In the genomic region with DNA sequence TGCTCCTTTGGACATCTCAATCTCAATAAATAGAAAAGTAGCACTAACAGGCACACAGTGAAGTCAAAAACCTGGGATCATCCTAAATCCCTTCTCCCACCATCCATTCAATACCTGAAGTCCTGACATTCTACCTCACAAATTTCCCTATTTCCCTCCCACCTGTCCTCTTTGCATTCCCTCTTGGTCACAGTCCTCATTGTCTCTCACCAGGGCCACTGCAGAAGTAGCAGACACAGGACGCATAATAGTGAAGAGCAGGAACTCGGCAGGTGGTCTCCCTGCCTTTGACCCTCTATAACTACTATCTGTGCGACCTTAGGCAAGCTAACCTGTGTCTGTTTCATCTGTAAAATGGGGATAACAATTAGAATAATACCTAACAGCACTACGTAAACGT, we compare ENCODE assay signal across 26 cellular contexts. TPM values are rescaled to one million over a fixed set of nuclear protein-coding genes. Genes with fewer than 3 reads are reported as not detected.
DNase-seq lines count a peak whose midpoint lies in the region; ATAC-seq and TF ChIP-seq lines count a peak whose summit lies in the region.
"Had no signal": no experiment of that assay in that cellular context is flagged by ENCODE, and none has a peak within 500 bp of the region (broad histone marks: within the 10 kb centered on the region; RNA-seq: fewer than 3 reads in every experiment).

No MANE protein-coding gene starts in this region.

- no peak overlapping the region for H2AFZ ChIP-seq in H9 (ENCODE audit: low read length)

- no peaks in the 10 kb centered on the region for H3K36me3 ChIP-seq in CD4-positive, alpha-beta memory T cell (ENCODE audit: insufficient read depth, low read length)
- peaks cover 0 to 5% (median 0%) of the 10 kb centered on the region in 3 experiments for H3K36me3 ChIP-seq in naive thymus-derived CD4-positive, alpha-beta T cell (ENCODE audit: control insufficient read depth in 2 of 3, insufficient read depth in 3 of 3, low read length in 3 of 3)
- H3K36me3 ChIP-seq: prostate gland had no signal

- CTCF ChIA-PET in CD4-positive, alpha-beta memory T cell (lab: Charles Lee; ENCODE audit: partially characterized antibody) = no interaction called here
- CTCF ChIA-PET in naive thymus-derived CD4-positive, alpha-beta T cell (lab: Charles Lee) = no interaction called here

- no peaks in the 10 kb centered on the region; the same call in 1 of the 2 replicates for H3K79me2 ChIP-seq in H9 (ENCODE audit: insufficient read depth, low read length)

- no peak overlapping the region for H3T11ph ChIP-seq in H9 (ENCODE audit: low read length)

- H2BK15ac ChIP-seq in H9 (ENCODE audit: low read depth, low read length) = no peak overlapping the region

- H2AK5ac ChIP-seq in H9 (ENCODE audit: insufficient read length, low read length) = no peak overlapping the region

- H3K27ac ChIP-seq in CD4-positive, alpha-beta memory T cell (ENCODE audit: low read depth, low read length) = no peak overlapping the region
- H3K27ac ChIP-seq in H9 (ENCODE audit: insufficient read length, low read depth, low read length) = no peak overlapping the region
- no peak overlapping the region for H3K27ac ChIP-seq in naive thymus-derived CD4-positive, alpha-beta T cell (ENCODE audit: low read depth, low read length)
- H3K27ac ChIP-seq: prostate gland had no signal

- H2BK120ac ChIP-seq in H9 (ENCODE audit: low read depth, low read length, poor library complexity, severe bottlenecking) = no peak overlapping the region

- H4K20me1 ChIP-seq in H9 (ENCODE audit: control insufficient read depth, insufficient read depth, insufficient read length) = no peaks in the 10 kb centered on the region

- no peak overlapping the region for H3K4me2 ChIP-seq in H9 (ENCODE audit: insufficient read depth, insufficient read length, low read length)

- H3K4me3 Mint-ChIP-seq in CD4-positive, alpha-beta memory T cell = peak overlapping the region in 1 of 8 donors; percentile 18
- peak overlapping the region in 1 of 2 experiments; percentile 12; a peak in 2 of 5 replicates for H3K4me3 Mint-ChIP-seq in H9
- no peak overlapping the region for H3K4me3 Mint-ChIP-seq in activated naive CD8-positive, alpha-beta T cell treated with anti-CD3 and anti-CD28 coated beads for 36 hours
- peak overlapping the region in 5 of 10 donors; percentile 3 to 54 (median 32) for H3K4me3 Mint-ChIP-seq in naive thymus-derived CD4-positive, alpha-beta T cell
- H3K4me3 Mint-ChIP-seq: nephron progenitor cell had no signal

- H3K4me1 Mint-ChIP-seq in CD4-positive, alpha-beta memory T cell = peaks cover 49 to 63% (median 56%) of the 10 kb centered on the region in 4 donors
- H3K4me1 Mint-ChIP-seq in H9 = peaks cover 65 to 66% of the 10 kb centered on the region in 2 experiments
- peaks cover 51% of the 10 kb centered on the region for H3K4me1 Mint-ChIP-seq in activated naive CD8-positive, alpha-beta T cell treated with anti-CD3 and anti-CD28 coated beads for 36 hours
- H3K4me1 Mint-ChIP-seq in naive thymus-derived CD4-positive, alpha-beta T cell = peaks cover 38 to 79% (median 70%) of the 10 kb centered on the region in 7 donors

- H3K56ac ChIP-seq in H9 (ENCODE audit: insufficient read length, low read depth, low read length) = no peak overlapping the region

- no peak overlapping the region for H3K9ac ChIP-seq in H9 (ENCODE audit: extremely low read depth, insufficient read length, low read length)

- H3K14ac ChIP-seq in H9 (ENCODE audit: insufficient read depth, low read length) = no peak overlapping the region

- H3K23ac ChIP-seq in H9 (ENCODE audit: insufficient read length, low read depth, low read length) = no peak overlapping the region

- TF ChIP-seq CTCF in H9 (conservative IDR thresholded peaks at IDR 0.05) = no peak

- H3K4ac ChIP-seq in H9 (ENCODE audit: low read depth, low read length) = no peak overlapping the region

- no peak overlapping the region for H4K5ac ChIP-seq in H9 (ENCODE audit: insufficient read length, low read depth, low read length)

- POLR2A ChIA-PET in CD4-positive, alpha-beta memory T cell (lab: Charles Lee; ENCODE audit: partially characterized antibody) = no interaction called here
- POLR2A ChIA-PET in naive thymus-derived CD4-positive, alpha-beta T cell (lab: Charles Lee) = no interaction called here

- no peak overlapping the region for H2BK5ac ChIP-seq in H9 (ENCODE audit: insufficient read length, low read length)

- intact Hi-C loops in CD4-positive, alpha-beta memory T cell (cut with micrococcal nuclease) = loop anchor here (5.0 to 10.0 kb wide), 2 partner anchors 116 to 163 kb away; partner anchors contain the start of gene PSMD6
- intact Hi-C loops in naive thymus-derived CD4-positive, alpha-beta T cell (cut with micrococcal nuclease) = loop anchor here in 1 of 2 donors (5.0 kb wide), 1 partner anchor 106 kb away; no protein-coding TSS in a partner anchor

- no peak for ATAC-seq in naive thymus-derived CD4-positive, alpha-beta T cell

- H2BK20ac ChIP-seq in H9 (ENCODE audit: low read depth, low read length, poor library complexity, severe bottlenecking) = no peak overlapping the region

- H3K27ac Mint-ChIP-seq in CD4-positive, alpha-beta memory T cell = peak overlapping the region in 5 of 7 donors; percentile 8 to 87 (median 43)
- H3K27ac Mint-ChIP-seq in H9 = peak overlapping the region in 1 of 3 experiments; percentile 41; a peak in 2 of 7 replicates
- H3K27ac Mint-ChIP-seq in activated naive CD8-positive, alpha-beta T cell treated with anti-CD3 and anti-CD28 coated beads for 36 hours = peak overlapping the region; percentile 14
- H3K27ac Mint-ChIP-seq in naive thymus-derived CD4-positive, alpha-beta T cell = peak overlapping the region in 5 of 9 donors; percentile 1 to 81 (median 78)

- H3K79me1 ChIP-seq in H9 (ENCODE audit: insufficient read depth, low read depth, low read length, poor library complexity, severe bottlenecking) = no peaks in the 10 kb centered on the region

- WGBS in H9 (ENCODE audit: extremely low coverage, insufficient read length, low lambda C conversion rate) = no CpG with 5 or more reads among the region's 5 CpGs

- no peak overlapping the region for H4K91ac ChIP-seq in H9 (ENCODE audit: insufficient read length, low read depth, low read length)

- peaks cover under 1 to 16% of the 10 kb centered on the region in 2 donors for H3K36me3 Mint-ChIP-seq in CD4-positive, alpha-beta memory T cell
- peaks cover 0 to 8% (median 7%) of the 10 kb centered on the region in 3 experiments; a peak in 6 of 7 replicates for H3K36me3 Mint-ChIP-seq in H9 (ENCODE audit: insufficient read depth in 1 of 3, low read depth in 3 of 3)
- peaks cover 28% of the 10 kb centered on the region for H3K36me3 Mint-ChIP-seq in activated naive CD8-positive, alpha-beta T cell treated with anti-CD3 and anti-CD28 coated beads for 36 hours
- H3K36me3 Mint-ChIP-seq in naive thymus-derived CD4-positive, alpha-beta T cell = peaks cover 0 to 12% (median 0%) of the 10 kb centered on the region in 5 donors

- no peak overlapping the region for H3K4me3 ChIP-seq in CD4-positive, alpha-beta memory T cell (ENCODE audit: low read length in 2 of 2)
- no peak overlapping the region for H3K4me3 ChIP-seq in naive thymus-derived CD4-positive, alpha-beta T cell (ENCODE audit: low read length)
- H3K4me3 ChIP-seq: prostate gland had no signal

- H3K9me3 Mint-ChIP-seq in CD4-positive, alpha-beta memory T cell = no peaks in the 10 kb centered on the region
- H3K9me3 Mint-ChIP-seq in H9 = no peaks in the 10 kb centered on the region
- no peaks in the 10 kb centered on the region for H3K9me3 Mint-ChIP-seq in activated naive CD8-positive, alpha-beta T cell treated with anti-CD3 and anti-CD28 coated beads for 36 hours
- H3K9me3 Mint-ChIP-seq in naive thymus-derived CD4-positive, alpha-beta T cell = no peaks in the 10 kb centered on the region
- H3K9me3 Mint-ChIP-seq: nephron progenitor cell, type B pancreatic cell had no signal

- no peak overlapping the region for H3K18ac ChIP-seq in H9 (ENCODE audit: insufficient read length, low read depth, low read length)

- peaks cover 35% of the 10 kb centered on the region for H3K4me1 ChIP-seq in CD4-positive, alpha-beta memory T cell (ENCODE audit: insufficient read depth, low read length)
- H3K4me1 ChIP-seq in H9 (ENCODE audit: insufficient read depth, low read length) = 0 out of 2 replicates have a peak, but pooled peaks cover 2% of the 10 kb centered on the region
- H3K4me1 ChIP-seq in naive thymus-derived CD4-positive, alpha-beta T cell (ENCODE audit: control insufficient read depth in 2 of 2, insufficient read depth in 2 of 2, low read length in 2 of 2) = peaks cover 8 to 17% of the 10 kb centered on the region in 2 donors
- H3K4me1 ChIP-seq: prostate gland had no signal

- H3K27me3 Mint-ChIP-seq in CD4-positive, alpha-beta memory T cell = no peaks in the 10 kb centered on the region
- peaks cover 1% of the 10 kb centered on the region; the same call in 1 of the 2 replicates for H3K27me3 Mint-ChIP-seq in H9 (ENCODE audit: low read depth)
- no peaks in the 10 kb centered on the region for H3K27me3 Mint-ChIP-seq in activated naive CD8-positive, alpha-beta T cell treated with anti-CD3 and anti-CD28 coated beads for 36 hours
- no peaks in the 10 kb centered on the region for H3K27me3 Mint-ChIP-seq in naive thymus-derived CD4-positive, alpha-beta T cell
- H3K27me3 Mint-ChIP-seq: type B pancreatic cell had no signal

- DNase-seq in CD4-positive, alpha-beta memory T cell = no peak
- DNase-seq in H9 (peak; percentile 54), NCI-H510A treated with DMSO at 0.1 percent for 48 hours (lab: John Stamatoyannopoulos, UW) (no peak)
- DNase-seq in activated naive CD8-positive, alpha-beta T cell treated with anti-CD3 and anti-CD28 coated beads for 36 hours = no peak
- DNase-seq in naive thymus-derived CD4-positive, alpha-beta T cell = no peak
- no peak for DNase-seq in activated CD8-positive, alpha-beta memory T cell treated with anti-CD3 and anti-CD28 coated beads, Interleukin-2, amount 50 U/mL, for 4 hours
- no peak for DNase-seq in stimulated activated CD4-positive, alpha-beta T cell treated with anti-CD3 and anti-CD28 coated beads, Interleukin-4, amount 100 ng/mL, for 1 hour
- DNase-seq: activated CD4-positive, alpha-beta T cell treated with anti-CD3 and anti-CD28 coated beads for 48 hours; activated gamma-delta T cell; anterior cingulate cortex; Caco-2; caudate nucleus; foreskin fibroblast; hippocampal formation; KG1; kidney glomerular epithelial cell; MV-4-11; NCI-H1694; NCI-H82; nephron progenitor cell; Right ventricle myocardium superior; stimulated activated CD4-positive, alpha-beta T cell treated with anti-CD3 and anti-CD28 coated beads, Interleukin-1b, Interleukin-23, amount 100 ng/mL, for 48 hours had no signal

- no peak overlapping the region for H2BK12ac ChIP-seq in H9 (ENCODE audit: insufficient read length, low read depth, low read length)

- no peaks in the 10 kb centered on the region for H3K9me3 ChIP-seq in CD4-positive, alpha-beta memory T cell (ENCODE audit: control insufficient read depth in 1 of 2, low read length in 2 of 2)
- H3K9me3 ChIP-seq in H9 (ENCODE audit: control insufficient read depth, low read depth, low read length) = no peaks in the 10 kb centered on the region
- no peaks in the 10 kb centered on the region for H3K9me3 ChIP-seq in naive thymus-derived CD4-positive, alpha-beta T cell (ENCODE audit: control insufficient read depth in 2 of 3, low read length in 3 of 3)
- H3K9me3 ChIP-seq: Caco-2, prostate gland had no signal

- H4K8ac ChIP-seq in H9 (replicated peaks; ENCODE audit: insufficient read length, low read depth, low read length) = no peak overlapping the region

- no peaks in the 10 kb centered on the region for H3K27me3 ChIP-seq in CD4-positive, alpha-beta memory T cell (ENCODE audit: insufficient read depth, low read length)
- H3K27me3 ChIP-seq in H9 (ENCODE audit: insufficient read depth, low read length) = no peaks in the 10 kb centered on the region
- H3K27me3 ChIP-seq in naive thymus-derived CD4-positive, alpha-beta T cell (ENCODE audit: control insufficient read depth in 2 of 2, insufficient read depth in 2 of 2, low read length in 2 of 2) = no peaks in the 10 kb centered on the region

- peaks cover 16% of the 10 kb centered on the region for H3K23me2 ChIP-seq in H9 (ENCODE audit: insufficient read length, low read depth, low read length, poor library complexity, severe bottlenecking)

RNA-seq across cellular contexts. Expression of gene THOC7, which starts 2.3 kb away (rescaled TPM):
- 10 to 100 TPM; 40.2 TPM for total RNA-seq in CD4-positive, alpha-beta memory T cell
- 100 to 1,000 TPM in 1 of 2 donors, 10 to 100 TPM in 1; 85.5 to 142 TPM for polyA plus RNA-seq in CD4-positive, alpha-beta memory T cell
- total RNA-seq in H9 (2021) = 63.3 and 71.4 TPM in 2 replicates
- total RNA-seq in activated naive CD8-positive, alpha-beta T cell treated with anti-CD3 and anti-CD28 coated beads for 36 hours = 10 to 100 TPM; 85.4 to 92.7 TPM
- total RNA-seq in naive thymus-derived CD4-positive, alpha-beta T cell = 10 to 100 TPM; 24.6 to 86.2 (median 38.7) TPM
- polyA plus RNA-seq in naive thymus-derived CD4-positive, alpha-beta T cell = 100 to 1,000 TPM in 1 of 2 donors, 10 to 100 TPM in 1; 60.0 to 113 TPM

RNA-seq across cellular contexts. Expression of gene ATXN7, which starts 2.4 kb away (rescaled TPM):
- total RNA-seq in CD4-positive, alpha-beta memory T cell = 100 to 1,000 TPM; 153 to 160 TPM
- polyA plus RNA-seq in CD4-positive, alpha-beta memory T cell = 10 to 100 TPM; 13.4 to 25.1 TPM
- total RNA-seq in H9 (2021) = 20.1 and 21.5 TPM in 2 replicates
- 10 to 100 TPM; 26.5 to 28.6 TPM for total RNA-seq in activated naive CD8-positive, alpha-beta T cell treated with anti-CD3 and anti-CD28 coated beads for 36 hours
- 100 to 1,000 TPM in 4 of 5 experiments, 10 to 100 TPM in 1; 72.2 to 204 (median 160) TPM for total RNA-seq in naive thymus-derived CD4-positive, alpha-beta T cell
- 10 to 100 TPM; 29.8 to 31.6 TPM for polyA plus RNA-seq in naive thymus-derived CD4-positive, alpha-beta T cell

RNA-seq across cellular contexts. Expression of gene C3orf49, which starts 42.2 kb away (rescaled TPM):
- not detected for total RNA-seq in CD4-positive, alpha-beta memory T cell
- not detected for polyA plus RNA-seq in CD4-positive, alpha-beta memory T cell
- total RNA-seq in H9 (2021) = not detected in 2 replicates
- total RNA-seq in activated naive CD8-positive, alpha-beta T cell treated with anti-CD3 and anti-CD28 coated beads for 36 hours = not detected
- not detected for total RNA-seq in naive thymus-derived CD4-positive, alpha-beta T cell
- polyA plus RNA-seq in naive thymus-derived CD4-positive, alpha-beta T cell = not detected
- total RNA-seq: Caco-2, dermis microvascular lymphatic vessel endothelial cell, prostate gland, Right ventricle myocardium superior, skeletal muscle tissue had no signal

RNA-seq across cellular contexts. Expression of gene SCAANT1, which starts 50.9 kb away (rescaled TPM):
- not detected for total RNA-seq in CD4-positive, alpha-beta memory T cell
- polyA plus RNA-seq in CD4-positive, alpha-beta memory T cell = not detected
- total RNA-seq in H9 (2021) = not detected in 2 replicates
- total RNA-seq in activated naive CD8-positive, alpha-beta T cell treated with anti-CD3 and anti-CD28 coated beads for 36 hours = not detected
- not detected for total RNA-seq in naive thymus-derived CD4-positive, alpha-beta T cell
- polyA plus RNA-seq in naive thymus-derived CD4-positive, alpha-beta T cell = not detected
- total RNA-seq: Caco-2, dermis microvascular lymphatic vessel endothelial cell, prostate gland, Right ventricle myocardium superior, skeletal muscle tissue had no signal
